In genomic region chr3:157662171-157662570, GRCh38 we compare ENCODE assay signal across 21 cellular contexts.
DNase-seq lines count a peak whose midpoint lies in the region; ATAC-seq lines count a peak whose summit lies in the region.
"Had no signal": no experiment of that assay in that cellular context is flagged by ENCODE, and none has a peak within 500 bp of the region (broad histone marks: within the 10 kb centered on the region; RNA-seq: fewer than 3 reads in every experiment).

No MANE protein-coding gene starts in this region.

- DNase-seq in COLO829 (ENCODE audit: low spot score) (peak; percentile 49), foreskin melanocyte (peak; percentile 70), medulla oblongata (ENCODE audit: extremely low spot score) (peak; percentile 40), amygdala (lab: John Stamatoyannopoulos, UW) (no peak), posterior vena cava (ENCODE audit: low spot score) (no peak)
- no peak for DNase-seq in activated CD8-positive, alpha-beta memory T cell treated with anti-CD3 and anti-CD28 coated beads, Interleukin-2, amount 50 U/mL, for 48 hours
- DNase-seq: 8988T; ACHN; BE2C; CD4-positive, alpha-beta T cell; CD8-positive, alpha-beta T cell; COR-L47; DMS 273 treated with DMSO at 0.1 percent for 48 hours; DMS153; DMS53; DMS79; DND-41; EL; GDM1 had no signal

- intact Hi-C loops in posterior vena cava (cut with DNase I) = no loop called here

- no peak for ATAC-seq in HG02759 (IDR thresholded peaks at IDR 0.05; ENCODE audit: unreplicated experiment)
- ATAC-seq: CD8-positive, alpha-beta T cell; GM12878 had no signal

Comparison
In these comparisons a context has a peak if more than half of its experiments do, and no peak if none do; other contexts are left out.
1. DNase-seq: peak in COLO829 (single experiment), foreskin melanocyte (single experiment) and medulla oblongata (single experiment); none in activated CD8-positive, alpha-beta memory T cell treated with anti-CD3 and anti-CD28 coated beads, Interleukin-2, amount 50 U/mL, for 48 hours (single experiment), amygdala (0 of 56) and posterior vena cava (single experiment).